1 cellular context compared by ENCODE assay signal in the genomic region with DNA sequence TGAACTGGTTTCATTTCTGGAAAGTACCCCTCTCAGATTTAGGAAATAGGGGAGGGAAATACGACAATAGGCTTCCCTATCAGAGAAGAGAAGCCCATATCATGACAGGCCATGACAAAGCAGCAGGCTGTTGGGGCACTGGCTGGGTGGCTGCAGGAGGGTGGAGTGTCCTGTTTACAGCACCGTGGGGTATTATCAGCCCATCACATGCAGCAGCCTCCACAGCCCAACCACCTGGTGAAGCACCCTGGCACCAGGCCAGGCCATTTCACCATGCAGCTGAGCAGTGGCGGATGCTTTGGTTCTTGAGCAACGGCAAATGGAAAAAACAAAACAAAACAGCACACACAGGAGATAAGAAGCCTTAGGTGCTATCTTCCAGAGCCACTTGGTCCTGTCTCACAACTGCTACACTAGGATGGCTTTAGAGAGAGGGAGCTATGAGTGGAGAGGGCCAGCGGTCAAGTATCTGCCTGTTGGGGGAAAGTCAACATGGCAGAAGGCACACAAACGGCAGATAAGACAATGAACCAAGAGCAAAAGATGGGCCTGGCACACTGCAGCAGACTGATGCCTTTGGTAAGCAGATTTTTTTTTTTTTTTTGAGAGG.
A peak's percentile ranks its signal among the peaks of the same experiment; 100 is the strongest.
TF ChIP-seq lines count a peak whose summit lies in the region.

No MANE protein-coding gene starts in this region.

TF ChIP-seq in K562, 482 proteins besides CTCF, POLR2A, EP300 and RAD21 (continued from another document and continues in another):
- TF ChIP-seq ESRRB (CRISPR knock-in tag; IDR thresholded peaks at IDR 0.05; ENCODE audit: borderline replicate concordance) (no peak), GATAD2B (IDR thresholded peaks at IDR 0.05; ENCODE audit: borderline replicate concordance) (peak; percentile 85), ZNF24 (IDR thresholded peaks at IDR 0.05) (peak; percentile 82), IFI16 (CRISPR knock-in tag; IDR thresholded peaks at IDR 0.05) (no peak), POLR3A (IDR thresholded peaks at IDR 0.05; ENCODE audit: borderline replicate concordance, extremely low read depth, insufficient read depth, insufficient read length) (no peak), RBM22 (IDR thresholded peaks at IDR 0.05; ENCODE audit: low read depth, low read length, poor library complexity, severe bottlenecking) (no peak), ZSCAN32 (CRISPR knock-in tag; IDR thresholded peaks at IDR 0.05) (no peak), ZFP1 (CRISPR knock-in tag; IDR thresholded peaks at IDR 0.05) (no peak), NUFIP1 (IDR thresholded peaks at IDR 0.05; ENCODE audit: partially characterized antibody) (peak; percentile 69), SMARCE1 (IDR thresholded peaks at IDR 0.05) (peak; percentile 99), ARID2 (IDR thresholded peaks at IDR 0.05) (no peak), RBBP5 (IDR thresholded peaks at IDR 0.05; ENCODE audit: borderline replicate concordance, insufficient read depth, low read length, poor library complexity, severe bottlenecking) (peak; percentile 44), POLR2H (tag; IDR thresholded peaks at IDR 0.05; ENCODE audit: low read depth) (peak; percentile 84), KDM1A (IDR thresholded peaks at IDR 0.05) (peak; percentile 99), SAFB2 (IDR thresholded peaks at IDR 0.05; ENCODE audit: borderline replicate concordance, low read depth, low read length, severe bottlenecking) (no peak), TCF7 (IDR thresholded peaks at IDR 0.05; ENCODE audit: borderline replicate concordance) (peak; percentile 96), RBM34 (IDR thresholded peaks at IDR 0.05; ENCODE audit: borderline replicate concordance, insufficient read depth, low read length) (no peak), ZNF57 (CRISPR knock-in tag; IDR thresholded peaks at IDR 0.05) (no peak)
- TF ChIP-seq, protein P1, sequence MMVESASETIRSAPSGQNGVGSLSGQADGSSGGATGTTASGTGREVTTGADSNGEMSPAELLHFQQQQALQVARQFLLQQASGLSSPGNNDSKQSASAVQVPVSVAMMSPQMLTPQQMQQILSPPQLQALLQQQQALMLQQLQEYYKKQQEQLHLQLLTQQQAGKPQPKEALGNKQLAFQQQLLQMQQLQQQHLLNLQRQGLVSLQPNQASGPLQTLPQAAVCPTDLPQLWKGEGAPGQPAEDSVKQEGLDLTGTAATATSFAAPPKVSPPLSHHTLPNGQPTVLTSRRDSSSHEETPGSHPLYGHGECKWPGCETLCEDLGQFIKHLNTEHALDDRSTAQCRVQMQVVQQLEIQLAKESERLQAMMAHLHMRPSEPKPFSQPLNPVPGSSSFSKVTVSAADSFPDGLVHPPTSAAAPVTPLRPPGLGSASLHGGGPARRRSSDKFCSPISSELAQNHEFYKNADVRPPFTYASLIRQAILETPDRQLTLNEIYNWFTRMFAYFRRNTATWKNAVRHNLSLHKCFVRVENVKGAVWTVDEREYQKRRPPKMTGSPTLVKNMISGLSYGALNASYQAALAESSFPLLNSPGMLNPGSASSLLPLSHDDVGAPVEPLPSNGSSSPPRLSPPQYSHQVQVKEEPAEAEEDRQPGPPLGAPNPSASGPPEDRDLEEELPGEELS (CRISPR knock-in tag; IDR thresholded peaks at IDR 0.05; ENCODE audit: borderline replicate concordance), result peak; percentile 99
- TF ChIP-seq, protein P2, sequence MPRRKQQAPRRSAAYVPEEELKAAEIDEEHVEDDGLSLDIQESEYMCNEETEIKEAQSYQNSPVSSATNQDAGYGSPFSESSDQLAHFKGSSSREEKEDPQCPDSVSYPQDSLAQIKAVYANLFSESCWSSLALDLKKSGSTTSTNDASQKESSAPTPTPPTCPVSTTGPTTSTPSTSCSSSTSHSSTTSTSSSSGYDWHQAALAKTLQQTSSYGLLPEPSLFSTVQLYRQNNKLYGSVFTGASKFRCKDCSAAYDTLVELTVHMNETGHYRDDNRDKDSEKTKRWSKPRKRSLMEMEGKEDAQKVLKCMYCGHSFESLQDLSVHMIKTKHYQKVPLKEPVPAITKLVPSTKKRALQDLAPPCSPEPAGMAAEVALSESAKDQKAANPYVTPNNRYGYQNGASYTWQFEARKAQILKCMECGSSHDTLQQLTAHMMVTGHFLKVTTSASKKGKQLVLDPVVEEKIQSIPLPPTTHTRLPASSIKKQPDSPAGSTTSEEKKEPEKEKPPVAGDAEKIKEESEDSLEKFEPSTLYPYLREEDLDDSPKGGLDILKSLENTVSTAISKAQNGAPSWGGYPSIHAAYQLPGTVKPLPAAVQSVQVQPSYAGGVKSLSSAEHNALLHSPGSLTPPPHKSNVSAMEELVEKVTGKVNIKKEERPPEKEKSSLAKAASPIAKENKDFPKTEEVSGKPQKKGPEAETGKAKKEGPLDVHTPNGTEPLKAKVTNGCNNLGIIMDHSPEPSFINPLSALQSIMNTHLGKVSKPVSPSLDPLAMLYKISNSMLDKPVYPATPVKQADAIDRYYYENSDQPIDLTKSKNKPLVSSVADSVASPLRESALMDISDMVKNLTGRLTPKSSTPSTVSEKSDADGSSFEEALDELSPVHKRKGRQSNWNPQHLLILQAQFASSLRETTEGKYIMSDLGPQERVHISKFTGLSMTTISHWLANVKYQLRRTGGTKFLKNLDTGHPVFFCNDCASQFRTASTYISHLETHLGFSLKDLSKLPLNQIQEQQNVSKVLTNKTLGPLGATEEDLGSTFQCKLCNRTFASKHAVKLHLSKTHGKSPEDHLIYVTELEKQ (CRISPR knock-in tag; IDR thresholded peaks at IDR 0.05), result no peak
- TF ChIP-seq, protein P3, sequence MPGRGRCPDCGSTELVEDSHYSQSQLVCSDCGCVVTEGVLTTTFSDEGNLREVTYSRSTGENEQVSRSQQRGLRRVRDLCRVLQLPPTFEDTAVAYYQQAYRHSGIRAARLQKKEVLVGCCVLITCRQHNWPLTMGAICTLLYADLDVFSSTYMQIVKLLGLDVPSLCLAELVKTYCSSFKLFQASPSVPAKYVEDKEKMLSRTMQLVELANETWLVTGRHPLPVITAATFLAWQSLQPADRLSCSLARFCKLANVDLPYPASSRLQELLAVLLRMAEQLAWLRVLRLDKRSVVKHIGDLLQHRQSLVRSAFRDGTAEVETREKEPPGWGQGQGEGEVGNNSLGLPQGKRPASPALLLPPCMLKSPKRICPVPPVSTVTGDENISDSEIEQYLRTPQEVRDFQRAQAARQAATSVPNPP (IDR thresholded peaks at IDR 0.05; ENCODE audit: borderline replicate concordance, insufficient read depth, insufficient read length), result no peak
- TF ChIP-seq, protein P4, sequence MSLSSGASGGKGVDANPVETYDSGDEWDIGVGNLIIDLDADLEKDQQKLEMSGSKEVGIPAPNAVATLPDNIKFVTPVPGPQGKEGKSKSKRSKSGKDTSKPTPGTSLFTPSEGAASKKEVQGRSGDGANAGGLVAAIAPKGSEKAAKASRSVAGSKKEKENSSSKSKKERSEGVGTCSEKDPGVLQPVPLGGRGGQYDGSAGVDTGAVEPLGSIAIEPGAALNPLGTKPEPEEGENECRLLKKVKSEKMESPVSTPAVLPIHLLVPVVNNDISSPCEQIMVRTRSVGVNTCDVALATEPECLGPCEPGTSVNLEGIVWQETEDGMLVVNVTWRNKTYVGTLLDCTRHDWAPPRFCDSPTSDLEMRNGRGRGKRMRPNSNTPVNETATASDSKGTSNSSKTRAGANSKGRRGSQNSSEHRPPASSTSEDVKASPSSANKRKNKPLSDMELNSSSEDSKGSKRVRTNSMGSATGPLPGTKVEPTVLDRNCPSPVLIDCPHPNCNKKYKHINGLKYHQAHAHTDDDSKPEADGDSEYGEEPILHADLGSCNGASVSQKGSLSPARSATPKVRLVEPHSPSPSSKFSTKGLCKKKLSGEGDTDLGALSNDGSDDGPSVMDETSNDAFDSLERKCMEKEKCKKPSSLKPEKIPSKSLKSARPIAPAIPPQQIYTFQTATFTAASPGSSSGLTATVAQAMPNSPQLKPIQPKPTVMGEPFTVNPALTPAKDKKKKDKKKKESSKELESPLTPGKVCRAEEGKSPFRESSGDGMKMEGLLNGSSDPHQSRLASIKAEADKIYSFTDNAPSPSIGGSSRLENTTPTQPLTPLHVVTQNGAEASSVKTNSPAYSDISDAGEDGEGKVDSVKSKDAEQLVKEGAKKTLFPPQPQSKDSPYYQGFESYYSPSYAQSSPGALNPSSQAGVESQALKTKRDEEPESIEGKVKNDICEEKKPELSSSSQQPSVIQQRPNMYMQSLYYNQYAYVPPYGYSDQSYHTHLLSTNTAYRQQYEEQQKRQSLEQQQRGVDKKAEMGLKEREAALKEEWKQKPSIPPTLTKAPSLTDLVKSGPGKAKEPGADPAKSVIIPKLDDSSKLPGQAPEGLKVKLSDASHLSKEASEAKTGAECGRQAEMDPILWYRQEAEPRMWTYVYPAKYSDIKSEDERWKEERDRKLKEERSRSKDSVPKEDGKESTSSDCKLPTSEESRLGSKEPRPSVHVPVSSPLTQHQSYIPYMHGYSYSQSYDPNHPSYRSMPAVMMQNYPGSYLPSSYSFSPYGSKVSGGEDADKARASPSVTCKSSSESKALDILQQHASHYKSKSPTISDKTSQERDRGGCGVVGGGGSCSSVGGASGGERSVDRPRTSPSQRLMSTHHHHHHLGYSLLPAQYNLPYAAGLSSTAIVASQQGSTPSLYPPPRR (CRISPR knock-in tag; IDR thresholded peaks at IDR 0.05; ENCODE audit: borderline replicate concordance), result peak; percentile 98
- TF ChIP-seq, protein P5, sequence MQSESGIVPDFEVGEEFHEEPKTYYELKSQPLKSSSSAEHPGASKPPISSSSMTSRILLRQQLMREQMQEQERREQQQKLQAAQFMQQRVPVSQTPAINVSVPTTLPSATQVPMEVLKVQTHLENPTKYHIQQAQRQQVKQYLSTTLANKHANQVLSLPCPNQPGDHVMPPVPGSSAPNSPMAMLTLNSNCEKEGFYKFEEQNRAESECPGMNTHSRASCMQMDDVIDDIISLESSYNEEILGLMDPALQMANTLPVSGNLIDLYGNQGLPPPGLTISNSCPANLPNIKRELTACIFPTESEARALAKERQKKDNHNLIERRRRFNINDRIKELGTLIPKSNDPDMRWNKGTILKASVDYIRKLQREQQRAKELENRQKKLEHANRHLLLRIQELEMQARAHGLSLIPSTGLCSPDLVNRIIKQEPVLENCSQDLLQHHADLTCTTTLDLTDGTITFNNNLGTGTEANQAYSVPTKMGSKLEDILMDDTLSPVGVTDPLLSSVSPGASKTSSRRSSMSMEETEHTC (IDR thresholded peaks at IDR 0.05), result peak; percentile 95
- TF ChIP-seq, protein P6, sequence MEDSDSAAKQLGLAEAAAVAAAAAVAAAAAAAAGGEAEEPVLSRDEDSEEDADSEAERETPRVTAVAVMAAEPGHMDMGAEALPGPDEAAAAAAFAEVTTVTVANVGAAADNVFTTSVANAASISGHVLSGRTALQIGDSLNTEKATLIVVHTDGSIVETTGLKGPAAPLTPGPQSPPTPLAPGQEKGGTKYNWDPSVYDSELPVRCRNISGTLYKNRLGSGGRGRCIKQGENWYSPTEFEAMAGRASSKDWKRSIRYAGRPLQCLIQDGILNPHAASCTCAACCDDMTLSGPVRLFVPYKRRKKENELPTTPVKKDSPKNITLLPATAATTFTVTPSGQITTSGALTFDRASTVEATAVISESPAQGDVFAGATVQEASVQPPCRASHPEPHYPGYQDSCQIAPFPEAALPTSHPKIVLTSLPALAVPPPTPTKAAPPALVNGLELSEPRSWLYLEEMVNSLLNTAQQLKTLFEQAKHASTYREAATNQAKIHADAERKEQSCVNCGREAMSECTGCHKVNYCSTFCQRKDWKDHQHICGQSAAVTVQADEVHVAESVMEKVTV (CRISPR knock-in tag; IDR thresholded peaks at IDR 0.05), result peak; percentile 39; the same call in 1 of the 2 replicates
- TF ChIP-seq, protein P7, sequence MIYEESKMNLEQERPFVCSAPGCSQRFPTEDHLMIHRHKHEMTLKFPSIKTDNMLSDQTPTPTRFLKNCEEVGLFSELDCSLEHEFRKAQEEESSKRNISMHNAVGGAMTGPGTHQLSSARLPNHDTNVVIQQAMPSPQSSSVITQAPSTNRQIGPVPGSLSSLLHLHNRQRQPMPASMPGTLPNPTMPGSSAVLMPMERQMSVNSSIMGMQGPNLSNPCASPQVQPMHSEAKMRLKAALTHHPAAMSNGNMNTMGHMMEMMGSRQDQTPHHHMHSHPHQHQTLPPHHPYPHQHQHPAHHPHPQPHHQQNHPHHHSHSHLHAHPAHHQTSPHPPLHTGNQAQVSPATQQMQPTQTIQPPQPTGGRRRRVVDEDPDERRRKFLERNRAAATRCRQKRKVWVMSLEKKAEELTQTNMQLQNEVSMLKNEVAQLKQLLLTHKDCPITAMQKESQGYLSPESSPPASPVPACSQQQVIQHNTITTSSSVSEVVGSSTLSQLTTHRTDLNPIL (CRISPR knock-in tag; IDR thresholded peaks at IDR 0.05), result no peak
- TF ChIP-seq, protein P8, sequence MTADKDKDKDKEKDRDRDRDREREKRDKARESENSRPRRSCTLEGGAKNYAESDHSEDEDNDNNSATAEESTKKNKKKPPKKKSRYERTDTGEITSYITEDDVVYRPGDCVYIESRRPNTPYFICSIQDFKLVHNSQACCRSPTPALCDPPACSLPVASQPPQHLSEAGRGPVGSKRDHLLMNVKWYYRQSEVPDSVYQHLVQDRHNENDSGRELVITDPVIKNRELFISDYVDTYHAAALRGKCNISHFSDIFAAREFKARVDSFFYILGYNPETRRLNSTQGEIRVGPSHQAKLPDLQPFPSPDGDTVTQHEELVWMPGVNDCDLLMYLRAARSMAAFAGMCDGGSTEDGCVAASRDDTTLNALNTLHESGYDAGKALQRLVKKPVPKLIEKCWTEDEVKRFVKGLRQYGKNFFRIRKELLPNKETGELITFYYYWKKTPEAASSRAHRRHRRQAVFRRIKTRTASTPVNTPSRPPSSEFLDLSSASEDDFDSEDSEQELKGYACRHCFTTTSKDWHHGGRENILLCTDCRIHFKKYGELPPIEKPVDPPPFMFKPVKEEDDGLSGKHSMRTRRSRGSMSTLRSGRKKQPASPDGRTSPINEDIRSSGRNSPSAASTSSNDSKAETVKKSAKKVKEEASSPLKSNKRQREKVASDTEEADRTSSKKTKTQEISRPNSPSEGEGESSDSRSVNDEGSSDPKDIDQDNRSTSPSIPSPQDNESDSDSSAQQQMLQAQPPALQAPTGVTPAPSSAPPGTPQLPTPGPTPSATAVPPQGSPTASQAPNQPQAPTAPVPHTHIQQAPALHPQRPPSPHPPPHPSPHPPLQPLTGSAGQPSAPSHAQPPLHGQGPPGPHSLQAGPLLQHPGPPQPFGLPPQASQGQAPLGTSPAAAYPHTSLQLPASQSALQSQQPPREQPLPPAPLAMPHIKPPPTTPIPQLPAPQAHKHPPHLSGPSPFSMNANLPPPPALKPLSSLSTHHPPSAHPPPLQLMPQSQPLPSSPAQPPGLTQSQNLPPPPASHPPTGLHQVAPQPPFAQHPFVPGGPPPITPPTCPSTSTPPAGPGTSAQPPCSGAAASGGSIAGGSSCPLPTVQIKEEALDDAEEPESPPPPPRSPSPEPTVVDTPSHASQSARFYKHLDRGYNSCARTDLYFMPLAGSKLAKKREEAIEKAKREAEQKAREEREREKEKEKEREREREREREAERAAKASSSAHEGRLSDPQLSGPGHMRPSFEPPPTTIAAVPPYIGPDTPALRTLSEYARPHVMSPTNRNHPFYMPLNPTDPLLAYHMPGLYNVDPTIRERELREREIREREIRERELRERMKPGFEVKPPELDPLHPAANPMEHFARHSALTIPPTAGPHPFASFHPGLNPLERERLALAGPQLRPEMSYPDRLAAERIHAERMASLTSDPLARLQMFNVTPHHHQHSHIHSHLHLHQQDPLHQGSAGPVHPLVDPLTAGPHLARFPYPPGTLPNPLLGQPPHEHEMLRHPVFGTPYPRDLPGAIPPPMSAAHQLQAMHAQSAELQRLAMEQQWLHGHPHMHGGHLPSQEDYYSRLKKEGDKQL (CRISPR knock-in tag; IDR thresholded peaks at IDR 0.05; ENCODE audit: borderline replicate concordance), result no peak
